Comparison of ENCODE assay signal across 9 cellular contexts in genomic region chr1:183881387-183882084, GRCh38.
DNase-seq lines count a peak whose midpoint lies in the region; ATAC-seq, FAIRE-seq and TF ChIP-seq lines count a peak whose summit lies in the region.
"Had no signal": no experiment of that assay in that cellular context is flagged by ENCODE, and none has a peak within 500 bp of the region (broad histone marks: within the 10 kb centered on the region; RNA-seq: fewer than 3 reads in every experiment).

No MANE protein-coding gene starts in this region.

- no peak overlapping the region for H4K8ac ChIP-seq in mesenchymal stem cell (ENCODE audit: low read length)

- H3K36me3 ChIP-seq in A673 (ENCODE audit: insufficient read depth, low read length, poor library complexity, severe bottlenecking) (peaks cover 47% of the 10 kb centered on the region), mesenchymal stem cell (ENCODE audit: control insufficient read depth in 1 of 2, insufficient read depth in 2 of 2, low read depth in 1 of 2, low read length in 2 of 2) (peaks cover 0 to 50% of the 10 kb centered on the region in 2 experiments)

- H3K9me3 ChIP-seq in A673 (ENCODE audit: low read depth, low read length, poor library complexity, severe bottlenecking) = no peaks in the 10 kb centered on the region
- H3K9me3 ChIP-seq in mesenchymal stem cell (ENCODE audit: control insufficient read depth, low read length) = no peaks in the 10 kb centered on the region

- peaks cover 97% of the 10 kb centered on the region for H3K4me1 ChIP-seq in A673 (ENCODE audit: insufficient read depth, low read length, poor library complexity, severe bottlenecking)
- H3K4me1 ChIP-seq in mesenchymal stem cell (ENCODE audit: control insufficient read depth, insufficient read depth, low read depth, low read length) = peaks cover 13% of the 10 kb centered on the region

- no peak overlapping the region for H2BK120ac ChIP-seq in mesenchymal stem cell (ENCODE audit: low read depth, low read length)

- H3K27me3 ChIP-seq in A673 (replicated peaks; ENCODE audit: insufficient read depth, low read depth, low read length, poor library complexity) (no peaks in the 10 kb centered on the region), mesenchymal stem cell (ENCODE audit: control insufficient read depth in 1 of 2, insufficient read depth in 1 of 2, low read length in 2 of 2) (no peaks in the 10 kb centered on the region)

- CTCF ChIA-PET in A673 (lab: Charles Lee) = interaction anchor here (1.1 kb wide), 1 partner anchor 34 kb away, joined by 3 read pairs; no protein-coding TSS in a partner anchor
- CTCF ChIA-PET in T-cell (lab: Charles Lee) = no interaction called here

- POLR2A ChIA-PET in A673 (lab: Charles Lee; ENCODE audit: low non-redundant PET) (interaction anchor here (0.7 kb wide), 1 partner anchor 11 kb away, joined by 3 read pairs; no protein-coding TSS in a partner anchor), T-cell (lab: Charles Lee) (no interaction called here)

- peak overlapping the region; percentile 18 for H2AK5ac ChIP-seq in mesenchymal stem cell (ENCODE audit: low read length, severe bottlenecking)

- H3K27ac ChIP-seq in A673 (ENCODE audit: low read depth, low read length, poor library complexity, severe bottlenecking) = peak overlapping the region; percentile 92
- H3K27ac ChIP-seq in mesenchymal stem cell (ENCODE audit: low read length, poor library complexity, severe bottlenecking) = peak overlapping the region; percentile 69

- H3K4me1 Mint-ChIP-seq in activated T-cell treated with anti-CD3 and anti-CD28 coated beads, Interleukin-2, amount 50 U/mL, for 72 hours (ENCODE audit: low read depth) = peaks cover 5% of the 10 kb centered on the region
- peaks cover 0 to under 1% (median 0%) of the 10 kb centered on the region in 3 donors for H3K4me1 Mint-ChIP-seq in T-cell

- H3K79me1 ChIP-seq in mesenchymal stem cell (replicated peaks; ENCODE audit: low read length, poor library complexity, severe bottlenecking) = peaks cover 2% of the 10 kb centered on the region

- H3K23ac ChIP-seq in mesenchymal stem cell (ENCODE audit: low read length in 2 of 2) = no peak overlapping the region

- no peak for TF ChIP-seq CTCF in A673 (conservative IDR thresholded peaks at IDR 0.05; ENCODE audit: low read depth, low read length)

- no peaks in the 10 kb centered on the region for H3K9me3 Mint-ChIP-seq in activated T-cell treated with anti-CD3 and anti-CD28 coated beads, Interleukin-2, amount 50 U/mL, for 72 hours
- no peaks in the 10 kb centered on the region for H3K9me3 Mint-ChIP-seq in T-cell

- no TSS peak for BruUV-seq in A673 (replicated peaks; lab: Mats Ljungman, UMichigan)

- H2AFZ ChIP-seq in mesenchymal stem cell (ENCODE audit: low read depth, low read length) = no peak overlapping the region

- H3K36me3 Mint-ChIP-seq in activated T-cell treated with anti-CD3 and anti-CD28 coated beads, Interleukin-2, amount 50 U/mL, for 72 hours (ENCODE audit: insufficient read depth in 2 of 2) = no peaks in the 10 kb centered on the region
- peaks cover 6% of the 10 kb centered on the region for H3K36me3 Mint-ChIP-seq in T-cell

- peak overlapping the region in 1 of 2 experiments; percentile 59 for H2BK12ac ChIP-seq in mesenchymal stem cell (ENCODE audit: low read length in 2 of 2)

- H3K4ac ChIP-seq in mesenchymal stem cell (ENCODE audit: low read depth in 1 of 2, low read length in 2 of 2) = no peak overlapping the region

- no peak overlapping the region for H3K4me3 Mint-ChIP-seq in activated T-cell treated with anti-CD3 and anti-CD28 coated beads, Interleukin-2, amount 50 U/mL, for 72 hours
- no peak overlapping the region for H3K4me3 Mint-ChIP-seq in T-cell

- DNase-seq in A673 (ENCODE audit: low spot score) = peak; percentile 94
- peak; percentile 55 for DNase-seq in LoVo (ENCODE audit: low spot score)
- DNase-seq in ecto neural progenitor cell (ENCODE audit: low spot score) = peak; percentile 64
- peak; percentile 76 for DNase-seq in mesenchymal stem cell
- no peak for DNase-seq in activated T-cell treated with anti-CD3 and anti-CD28 coated beads, Interleukin-2, amount 50 U/mL, for 72 hours
- no peak for DNase-seq in T-cell
- DNase-seq in GM12892 (ENCODE audit: insufficient read length) = no peak
- DNase-seq: DND-41 had no signal

- no peak overlapping the region for H3K4me2 ChIP-seq in mesenchymal stem cell (ENCODE audit: low read length, poor library complexity, severe bottlenecking)

- H4K91ac ChIP-seq in mesenchymal stem cell (ENCODE audit: low read length) = no peak overlapping the region

- H2BK5ac ChIP-seq in mesenchymal stem cell (ENCODE audit: low read depth, low read length, poor library complexity, severe bottlenecking) = peak overlapping the region; percentile 31

- FAIRE-seq in GM12892 (lab: Jason Lieb, UNC) = no peak

- peak overlapping the region in 1 of 2 experiments; percentile 19 for H3K14ac ChIP-seq in mesenchymal stem cell (ENCODE audit: low read length in 2 of 2)

- H3K4me3 ChIP-seq in A673 (ENCODE audit: low read depth, low read length, poor library complexity, severe bottlenecking) (no peak overlapping the region), mesenchymal stem cell (ENCODE audit: insufficient read depth in 1 of 2, low read depth in 1 of 2, low read length in 2 of 2) (no peak overlapping the region)

- H3K27ac Mint-ChIP-seq in activated T-cell treated with anti-CD3 and anti-CD28 coated beads, Interleukin-2, amount 50 U/mL, for 72 hours = no peak overlapping the region
- H3K27ac Mint-ChIP-seq in T-cell = no peak overlapping the region

- H3K27me3 Mint-ChIP-seq in activated T-cell treated with anti-CD3 and anti-CD28 coated beads, Interleukin-2, amount 50 U/mL, for 72 hours (ENCODE audit: low read depth) = no peaks in the 10 kb centered on the region
- H3K27me3 Mint-ChIP-seq in T-cell = no peaks in the 10 kb centered on the region

- ATAC-seq in activated T-cell treated with anti-CD3 and anti-CD28 coated beads, Interleukin-2, amount 50 U/mL, for 72 hours (replicated peaks in 1 of 2) = no peak
- no peak for ATAC-seq in GM21576 (IDR thresholded peaks at IDR 0.05; ENCODE audit: unreplicated experiment)
- ATAC-seq in T-cell (replicated peaks in 1 of 4) = no peak

- H3K18ac ChIP-seq in mesenchymal stem cell (ENCODE audit: low read depth in 1 of 2, low read length in 2 of 2) = peak overlapping the region in 1 of 2 experiments; percentile 31

- intact Hi-C loops in A673 (cut with micrococcal nuclease; ENCODE audit: unreplicated experiment) = no loop called here

- H3K9ac ChIP-seq in mesenchymal stem cell (ENCODE audit: low read length) = no peak overlapping the region

- no peak for TF ChIP-seq POLR2A in GM12892 (IDR thresholded peaks at IDR 0.05; ENCODE audit: low read depth, low read length)

- no peak overlapping the region for H2BK15ac ChIP-seq in mesenchymal stem cell (ENCODE audit: low read depth, poor library complexity, severe bottlenecking)

- WGBS in mesenchymal stem cell = 3% methylated on average over 3 of the region's 3 CpGs

Comparison
In these comparisons a context has a peak if more than half of its experiments do, and no peak if none do; other contexts are left out.
1. DNase-seq: peak in A673 (single experiment), LoVo (single experiment), ecto neural progenitor cell (single experiment) and mesenchymal stem cell (single experiment); none in activated T-cell treated with anti-CD3 and anti-CD28 coated beads, Interleukin-2, amount 50 U/mL, for 72 hours (0 of 2), T-cell (0 of 34) and GM12892 (single experiment).